In the genomic region with DNA sequence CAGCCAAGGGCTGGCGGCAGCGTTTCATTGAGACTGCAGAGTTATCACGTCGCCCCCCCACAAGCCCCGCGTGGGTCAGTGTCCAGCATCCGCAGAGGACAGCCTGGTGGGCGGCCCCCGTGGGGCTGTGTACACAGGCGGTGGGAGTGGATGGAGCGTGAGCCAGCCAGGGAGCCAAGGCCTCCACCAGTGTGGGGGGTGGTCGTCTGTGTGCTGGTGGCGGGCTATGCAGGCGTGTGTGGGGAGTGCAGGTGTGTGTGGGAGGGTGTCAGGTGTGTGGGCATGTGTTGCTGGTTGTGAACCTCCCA, we compare ENCODE assay signal across 17 cellular contexts. TPM values are rescaled to one million over a fixed set of nuclear protein-coding genes. Genes with fewer than 3 reads are reported as not detected.
DNase-seq lines count a peak whose midpoint lies in the region; ATAC-seq and TF ChIP-seq lines count a peak whose summit lies in the region.
"Had no signal": no experiment of that assay in that cellular context is flagged by ENCODE, and none has a peak within 500 bp of the region (broad histone marks: within the 10 kb centered on the region; RNA-seq: fewer than 3 reads in every experiment).

No MANE protein-coding gene starts in this region.

- H3K9me3 ChIP-seq in BLaER1: no peaks in the 10 kb centered on the region
- H3K9me3 ChIP-seq in RWPE2 (ENCODE audit: severe bottlenecking): no peaks in the 10 kb centered on the region
- H3K9me3 ChIP-seq: Caco-2 had no signal

- no peak overlapping the region for H3K9ac ChIP-seq in BLaER1

- H3K4me2 ChIP-seq in BLaER1: no peak overlapping the region

- H3K36me3 ChIP-seq in BLaER1 (no peaks in the 10 kb centered on the region), RWPE2 (ENCODE audit: low read depth) (no peaks in the 10 kb centered on the region)

- H3K4me3 Mint-ChIP-seq in WTC11: no peak overlapping the region
- H3K4me3 Mint-ChIP-seq: CD4-positive, CD25-positive, alpha-beta regulatory T cell had no signal

- H3K27me3 ChIP-seq in BLaER1 (peaks cover 23% of the 10 kb centered on the region; the same call in 1 of the 2 replicates), RWPE2 (ENCODE audit: insufficient read depth, poor library complexity, severe bottlenecking) (peaks cover 57% of the 10 kb centered on the region), foreskin keratinocyte (peaks cover 44% of the 10 kb centered on the region)

- no peak overlapping the region for H3K27ac Mint-ChIP-seq in WTC11
- H3K27ac Mint-ChIP-seq: CD4-positive, CD25-positive, alpha-beta regulatory T cell had no signal

- POLR2A ChIA-PET in WTC11 (lab: Charles Lee): no interaction called here

- no peaks in the 10 kb centered on the region for H4K20me1 ChIP-seq in BLaER1

- TF ChIP-seq CTCF in RWPE2 (IDR thresholded peaks at IDR 0.05; ENCODE audit: poor library complexity, severe bottlenecking) (no peak), WTC11 (IDR thresholded peaks at IDR 0.05) (no peak), foreskin keratinocyte (conservative IDR thresholded peaks at IDR 0.05) (no peak)

- DNase-seq in RWPE2 (ENCODE audit: low spot score) (peak; percentile 61), left lobe of liver (ENCODE audit: low spot score) (peak; percentile 40), posterior vena cava (ENCODE audit: low spot score) (peak; percentile 78), WTC11 (ENCODE audit: low spot score) (no peak), foreskin keratinocyte (no peak), middle frontal gyrus (ENCODE audit: extremely low spot score, low spot score) (no peak)
- DNase-seq: AML-193; Caco-2; CD4-positive, CD25-positive, alpha-beta regulatory T cell; MV-4-11; NCI-H1417 treated with DMSO at 0.1 percent for 48 hours; NCI-H1930; NCI-H446; OCI-M1 had no signal

- ATAC-seq in RWPE2 (ENCODE audit: low read depth): no peak
- no peak for ATAC-seq in left lobe of liver
- no peak for ATAC-seq in WTC11
- no peak for ATAC-seq in foreskin keratinocyte

- intact Hi-C loops in posterior vena cava (cut with DNase I): no loop called here

- H3K27ac ChIP-seq in BLaER1: peak overlapping the region; percentile 16; the same call in 1 of the 2 replicates
- H3K27ac ChIP-seq in RWPE2 (ENCODE audit: poor library complexity, severe bottlenecking): no peak overlapping the region
- H3K27ac ChIP-seq in foreskin keratinocyte: no peak overlapping the region

- peaks cover 2% of the 10 kb centered on the region; the same call in 1 of the 2 replicates for H3K36me3 Mint-ChIP-seq in WTC11
- H3K36me3 Mint-ChIP-seq: CD4-positive, CD25-positive, alpha-beta regulatory T cell had no signal

- CTCF ChIA-PET in WTC11 (lab: Charles Lee): interaction anchor here (1.0 kb wide), 1 partner anchor 305 kb away, joined by 3 read pairs; no protein-coding TSS in a partner anchor

- H3K4me1 Mint-ChIP-seq in WTC11: peaks cover 23% of the 10 kb centered on the region
- H3K4me1 Mint-ChIP-seq: CD4-positive, CD25-positive, alpha-beta regulatory T cell had no signal

- peaks cover 13% of the 10 kb centered on the region for H3K27me3 Mint-ChIP-seq in WTC11 (ENCODE audit: low read depth)

- no peak overlapping the region for H3K4me3 ChIP-seq in BLaER1
- no peak overlapping the region for H3K4me3 ChIP-seq in RWPE2 (ENCODE audit: severe bottlenecking)

- H3K4me1 ChIP-seq in BLaER1 (peaks cover 9% of the 10 kb centered on the region; the same call in 1 of the 2 replicates), RWPE2 (ENCODE audit: insufficient read depth, poor library complexity, severe bottlenecking) (no peaks in the 10 kb centered on the region), foreskin keratinocyte (no peaks in the 10 kb centered on the region)
- H3K4me1 ChIP-seq: Caco-2 had no signal

- peaks cover 6% of the 10 kb centered on the region for H3K9me3 Mint-ChIP-seq in WTC11

TF ChIP-seq in WTC11, 78 proteins besides CTCF, POLR2A, EP300 and RAD21:
- TF ChIP-seq, protein P1, sequence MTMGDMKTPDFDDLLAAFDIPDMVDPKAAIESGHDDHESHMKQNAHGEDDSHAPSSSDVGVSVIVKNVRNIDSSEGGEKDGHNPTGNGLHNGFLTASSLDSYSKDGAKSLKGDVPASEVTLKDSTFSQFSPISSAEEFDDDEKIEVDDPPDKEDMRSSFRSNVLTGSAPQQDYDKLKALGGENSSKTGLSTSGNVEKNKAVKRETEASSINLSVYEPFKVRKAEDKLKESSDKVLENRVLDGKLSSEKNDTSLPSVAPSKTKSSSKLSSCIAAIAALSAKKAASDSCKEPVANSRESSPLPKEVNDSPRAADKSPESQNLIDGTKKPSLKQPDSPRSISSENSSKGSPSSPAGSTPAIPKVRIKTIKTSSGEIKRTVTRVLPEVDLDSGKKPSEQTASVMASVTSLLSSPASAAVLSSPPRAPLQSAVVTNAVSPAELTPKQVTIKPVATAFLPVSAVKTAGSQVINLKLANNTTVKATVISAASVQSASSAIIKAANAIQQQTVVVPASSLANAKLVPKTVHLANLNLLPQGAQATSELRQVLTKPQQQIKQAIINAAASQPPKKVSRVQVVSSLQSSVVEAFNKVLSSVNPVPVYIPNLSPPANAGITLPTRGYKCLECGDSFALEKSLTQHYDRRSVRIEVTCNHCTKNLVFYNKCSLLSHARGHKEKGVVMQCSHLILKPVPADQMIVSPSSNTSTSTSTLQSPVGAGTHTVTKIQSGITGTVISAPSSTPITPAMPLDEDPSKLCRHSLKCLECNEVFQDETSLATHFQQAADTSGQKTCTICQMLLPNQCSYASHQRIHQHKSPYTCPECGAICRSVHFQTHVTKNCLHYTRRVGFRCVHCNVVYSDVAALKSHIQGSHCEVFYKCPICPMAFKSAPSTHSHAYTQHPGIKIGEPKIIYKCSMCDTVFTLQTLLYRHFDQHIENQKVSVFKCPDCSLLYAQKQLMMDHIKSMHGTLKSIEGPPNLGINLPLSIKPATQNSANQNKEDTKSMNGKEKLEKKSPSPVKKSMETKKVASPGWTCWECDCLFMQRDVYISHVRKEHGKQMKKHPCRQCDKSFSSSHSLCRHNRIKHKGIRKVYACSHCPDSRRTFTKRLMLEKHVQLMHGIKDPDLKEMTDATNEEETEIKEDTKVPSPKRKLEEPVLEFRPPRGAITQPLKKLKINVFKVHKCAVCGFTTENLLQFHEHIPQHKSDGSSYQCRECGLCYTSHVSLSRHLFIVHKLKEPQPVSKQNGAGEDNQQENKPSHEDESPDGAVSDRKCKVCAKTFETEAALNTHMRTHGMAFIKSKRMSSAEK (CRISPR knock-in tag; IDR thresholded peaks at IDR 0.05; ENCODE audit: borderline replicate concordance): no peak
- TF ChIP-seq ZNF219 (CRISPR knock-in tag; IDR thresholded peaks at IDR 0.05; ENCODE audit: borderline replicate concordance) (no peak), RELA (CRISPR knock-in tag; IDR thresholded peaks at IDR 0.05; ENCODE audit: borderline replicate concordance) (no peak), MXD4 (CRISPR knock-in tag; IDR thresholded peaks at IDR 0.05; ENCODE audit: borderline replicate concordance) (no peak), NR1H2 (CRISPR knock-in tag; IDR thresholded peaks at IDR 0.05) (no peak)
- TF ChIP-seq, protein P2, sequence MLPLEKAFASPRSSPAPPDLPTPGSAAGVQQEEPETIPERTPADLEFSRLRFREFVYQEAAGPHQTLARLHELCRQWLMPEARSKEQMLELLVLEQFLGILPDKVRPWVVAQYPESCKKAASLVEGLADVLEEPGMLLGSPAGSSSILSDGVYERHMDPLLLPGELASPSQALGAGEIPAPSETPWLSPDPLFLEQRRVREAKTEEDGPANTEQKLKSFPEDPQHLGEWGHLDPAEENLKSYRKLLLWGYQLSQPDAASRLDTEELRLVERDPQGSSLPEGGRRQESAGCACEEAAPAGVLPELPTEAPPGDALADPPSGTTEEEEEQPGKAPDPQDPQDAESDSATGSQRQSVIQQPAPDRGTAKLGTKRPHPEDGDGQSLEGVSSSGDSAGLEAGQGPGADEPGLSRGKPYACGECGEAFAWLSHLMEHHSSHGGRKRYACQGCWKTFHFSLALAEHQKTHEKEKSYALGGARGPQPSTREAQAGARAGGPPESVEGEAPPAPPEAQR (CRISPR knock-in tag; IDR thresholded peaks at IDR 0.05): no peak
- TF ChIP-seq, protein P3, sequence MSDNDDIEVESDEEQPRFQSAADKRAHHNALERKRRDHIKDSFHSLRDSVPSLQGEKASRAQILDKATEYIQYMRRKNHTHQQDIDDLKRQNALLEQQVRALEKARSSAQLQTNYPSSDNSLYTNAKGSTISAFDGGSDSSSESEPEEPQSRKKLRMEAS (CRISPR knock-in tag; IDR thresholded peaks at IDR 0.05): no peak

RNA-seq across cellular contexts. Expression of a gene that starts 56.5 kb away (rescaled TPM):
- total RNA-seq in left lobe of liver: not detected
- not detected for total RNA-seq in posterior vena cava
- not detected in 3 replicates for total RNA-seq in WTC11 (2021)
- not detected in 2 replicates for total RNA-seq in foreskin keratinocyte
- not detected in 2 replicates for polyA plus RNA-seq in foreskin keratinocyte
- total RNA-seq: A673; Caco-2; CD4-positive, CD25-positive, alpha-beta regulatory T cell; H4 had no signal
- polyA plus RNA-seq: CD4-positive, CD25-positive, alpha-beta regulatory T cell had no signal

Comparison
In these comparisons a context has a peak if more than half of its experiments do, and no peak if none do; other contexts are left out.
1. DNase-seq: peak in RWPE2 (single experiment), left lobe of liver (single experiment) and posterior vena cava (single experiment); none in WTC11 (single experiment), foreskin keratinocyte (0 of 2) and middle frontal gyrus (single experiment).